Comparison of ENCODE assay signal across 10 cellular contexts in genomic region chr2:195562624-195563566, GRCh38.
DNase-seq lines count a peak whose midpoint lies in the region; ATAC-seq, FAIRE-seq and TF ChIP-seq lines count a peak whose summit lies in the region.
"Had no signal": no experiment of that assay in that cellular context is flagged by ENCODE, and none has a peak within 500 bp of the region (broad histone marks: within the 10 kb centered on the region; RNA-seq: fewer than 3 reads in every experiment).

No MANE protein-coding gene starts in this region.

- H3F3A ChIP-seq in SK-N-SH (replicated peaks; ENCODE audit: insufficient read depth): peaks cover 38% of the 10 kb centered on the region

- H4K20me1 ChIP-seq in SK-N-SH (ENCODE audit: insufficient read depth) (no peaks in the 10 kb centered on the region), HepG2 (ENCODE audit: insufficient read depth, low read length) (no peaks in the 10 kb centered on the region)

- H3K4me2 ChIP-seq in SK-N-SH (no peak overlapping the region), HepG2 (ENCODE audit: low read depth, low read length) (no peak overlapping the region)

- no peak overlapping the region for H3K9ac ChIP-seq in SK-N-SH
- no peak overlapping the region for H3K9ac ChIP-seq in HepG2 (ENCODE audit: insufficient read depth, low read depth, low read length)

- CTCF ChIA-PET in SK-N-SH (lab: Yijun Ruan, JAX) (no interaction called here), HepG2 (lab: Yijun Ruan, JAX; ENCODE audit: low intra/inter-chr PET ratio, low total read pairs) (no interaction called here)

- DNase-seq in SK-N-SH: peak; percentile 31
- DNase-seq in NCI-H460 (ENCODE audit: extremely low read depth, low read depth): peak; percentile 6
- DNase-seq in choroid plexus epithelial cell (ENCODE audit: low read depth): peak; percentile 33
- DNase-seq in stimulated activated CD8-positive, alpha-beta memory T cell treated with anti-CD3 and anti-CD28 coated beads, Interleukin-4, amount 100 ng/mL, for 48 hours: peak; percentile 44
- no peak for DNase-seq in dermis blood vessel endothelial cell
- DNase-seq in HepG2 (ENCODE audit: low spot score): no peak
- no peak for DNase-seq in tibial nerve (ENCODE audit: low spot score in 2 of 2)
- DNase-seq: endodermal cell, NCI-H345 had no signal

- no peaks in the 10 kb centered on the region for H3K9me2 ChIP-seq in SK-N-SH

- no peaks in the 10 kb centered on the region for H3K9me3 ChIP-seq in SK-N-SH
- no peaks in the 10 kb centered on the region for H3K9me3 ChIP-seq in HepG2 (ENCODE audit: low read length)
- no peaks in the 10 kb centered on the region for H3K9me3 ChIP-seq in tibial nerve

- H3K27ac ChIP-seq in SK-N-SH (ENCODE audit: low read depth in 2 of 2, low read length in 1 of 2): peak overlapping the region in 1 of 2 experiments; percentile 96; a peak in 2 of 4 replicates
- H3K27ac ChIP-seq in HepG2 (ENCODE audit: extremely low read length, insufficient read depth, low read length): no peak overlapping the region
- peak overlapping the region in 1 of 4 donors; percentile 69 for H3K27ac ChIP-seq in tibial nerve

- FAIRE-seq in HepG2 (lab: Jason Lieb, UNC): no peak

- TF ChIP-seq EP300 in SK-N-SH (IDR thresholded peaks at IDR 0.05; ENCODE audit: borderline replicate concordance in 1 of 2, low read depth in 1 of 2, low read length in 1 of 2) (no peak), HepG2 (IDR thresholded peaks at IDR 0.05; ENCODE audit: low read depth in 2 of 2, low read length in 2 of 2) (no peak), HepG2 (CRISPR knock-in tag; IDR thresholded peaks at IDR 0.05; ENCODE audit: borderline replicate concordance) (no peak), tibial nerve (IDR thresholded peaks at IDR 0.05) (no peak)

- no peaks in the 10 kb centered on the region for H3K36me3 ChIP-seq in SK-N-SH (replicated peaks in 1 of 2; ENCODE audit: control insufficient read depth in 1 of 2, insufficient read depth in 2 of 2, low read length in 1 of 2)
- no peaks in the 10 kb centered on the region for H3K36me3 ChIP-seq in HepG2 (replicated peaks in 1 of 2; ENCODE audit: control insufficient read depth in 1 of 2, insufficient read depth in 2 of 2, low read length in 2 of 2)
- H3K36me3 ChIP-seq in tibial nerve: no peaks in the 10 kb centered on the region

- TF ChIP-seq POLR2A in HepG2 (IDR thresholded peaks at IDR 0.05; ENCODE audit: insufficient read depth in 1 of 2, low read depth in 2 of 2, low read length in 2 of 2): no peak
- no peak for TF ChIP-seq POLR2A in tibial nerve (IDR thresholded peaks at IDR 0.05)

- TF ChIP-seq CTCF in SK-N-SH (IDR thresholded peaks at IDR 0.05): no peak
- TF ChIP-seq CTCF in choroid plexus epithelial cell (conservative IDR thresholded peaks at IDR 0.05; ENCODE audit: low read depth, low read length): no peak
- TF ChIP-seq CTCF in HepG2 (CRISPR knock-in tag; IDR thresholded peaks at IDR 0.05): no peak
- no peak for TF ChIP-seq CTCF in tibial nerve (IDR thresholded peaks at IDR 0.05)

- H3K27me3 ChIP-seq in SK-N-SH (ENCODE audit: insufficient read depth) (no peaks in the 10 kb centered on the region), HepG2 (ENCODE audit: control insufficient read depth in 1 of 2, insufficient read depth in 2 of 2, low read length in 2 of 2) (peaks cover 0 to 3% of the 10 kb centered on the region in 2 experiments; a peak in 1 of 5 replicates), tibial nerve (no peaks in the 10 kb centered on the region)

- H3K4me3 ChIP-seq in SK-N-SH (ENCODE audit: low read depth in 2 of 2, low read length in 1 of 2) (no peak overlapping the region), choroid plexus epithelial cell (ENCODE audit: low read depth, low read length) (no peak overlapping the region), HepG2 (replicated peaks in 1 of 3; ENCODE audit: insufficient read depth in 1 of 3, low read depth in 2 of 3, low read length in 3 of 3) (no peak overlapping the region), tibial nerve (no peak overlapping the region)

- ATAC-seq in SK-N-SH treated with all-trans-retinoic acid at 6 μM for 48 hours: no peak
- ATAC-seq in HepG2: no peak

- H3K79me2 ChIP-seq in SK-N-SH (ENCODE audit: insufficient read depth) (no peaks in the 10 kb centered on the region), HepG2 (ENCODE audit: insufficient read depth, low read length) (no peaks in the 10 kb centered on the region)

- TF ChIP-seq RAD21 in SK-N-SH (IDR thresholded peaks at IDR 0.05; ENCODE audit: low read length) (no peak), HepG2 (CRISPR knock-in tag; IDR thresholded peaks at IDR 0.05) (no peak)

- BruUV-seq in HepG2 (replicated peaks; lab: Mats Ljungman, UMichigan): no TSS peak

- 79% methylated on average over 21 of the region's 26 CpGs for WGBS in SK-N-SH (ENCODE audit: low lambda C conversion rate)
- 51% methylated on average over 26 of the region's 26 CpGs for WGBS in HepG2 (ENCODE audit: low lambda C conversion rate)
- WGBS in tibial nerve, 2 donors: 71 to 74% methylated on average over 11 to 19 of the region's 26 CpGs

- H3K4me1 ChIP-seq in SK-N-SH (ENCODE audit: control insufficient read depth in 1 of 2, insufficient read depth in 2 of 2, low read depth in 1 of 2, low read length in 1 of 2): peaks cover 0 to 39% of the 10 kb centered on the region in 2 experiments; a peak in 3 of 4 replicates
- H3K4me1 ChIP-seq in HepG2 (ENCODE audit: insufficient read depth, low read length): no peaks in the 10 kb centered on the region
- H3K4me1 ChIP-seq in tibial nerve: peaks cover 0 to 5% (median 0%) of the 10 kb centered on the region in 4 donors

- intact Hi-C loops in HepG2 (cut with micrococcal nuclease; ENCODE audit: unreplicated experiment): no loop called here

- POLR2A ChIA-PET in SK-N-SH (lab: Yijun Ruan, JAX): no interaction called here
- POLR2A ChIA-PET in HepG2 (lab: Yijun Ruan, JAX): no interaction called here

- H2AFZ ChIP-seq in SK-N-SH (ENCODE audit: low read depth) (peak overlapping the region; percentile 59; the same call in 1 of the 2 replicates), HepG2 (ENCODE audit: low read length) (no peak overlapping the region)

- in situ Hi-C loops in HepG2 (cut with HindIII; ENCODE audit: extremely low pct_ligation_motif_present, low pct_unique_long_range_greater_than_20kb): no loop called here

TF ChIP-seq in SK-N-SH, 30 proteins besides CTCF, POLR2A, EP300 and RAD21 (continues in another document):
- no peak for TF ChIP-seq POLR2AphosphoS5 (IDR thresholded peaks at IDR 0.05; ENCODE audit: low read depth, low read length)
- TF ChIP-seq PBX3 (IDR thresholded peaks at IDR 0.05): no peak

TF ChIP-seq in SK-N-SH treated with all-trans-retinoic acid at 6 μM for 48 hours, 23 proteins besides CTCF, POLR2A, EP300 and RAD21 (continues in another document):
- TF ChIP-seq TCF4 (CRISPR knock-in tag; IDR thresholded peaks at IDR 0.05; ENCODE audit: borderline replicate concordance) (no peak), ZNF8 (CRISPR knock-in tag; IDR thresholded peaks at IDR 0.05) (no peak), ESRRG (CRISPR knock-in tag; IDR thresholded peaks at IDR 0.05) (no peak), TOX (CRISPR knock-in tag; IDR thresholded peaks at IDR 0.05; ENCODE audit: borderline replicate concordance) (no peak), SNAI2 (CRISPR knock-in tag; IDR thresholded peaks at IDR 0.05) (no peak), ZFP3 (CRISPR knock-in tag; IDR thresholded peaks at IDR 0.05) (no peak), OSR1 (CRISPR knock-in tag; IDR thresholded peaks at IDR 0.05) (no peak), CREB5 (CRISPR knock-in tag; IDR thresholded peaks at IDR 0.05; ENCODE audit: low read depth) (no peak), ISL1 (CRISPR knock-in tag; IDR thresholded peaks at IDR 0.05) (no peak)

TF ChIP-seq in HepG2, 621 proteins besides CTCF, POLR2A, EP300 and RAD21 (continues in another document):
- no peak for TF ChIP-seq ZNF563 (CRISPR knock-in tag; IDR thresholded peaks at IDR 0.05)
- no peak for TF ChIP-seq ZBTB20 (CRISPR knock-in tag; IDR thresholded peaks at IDR 0.05; ENCODE audit: borderline replicate concordance, low read depth)
- no peak for TF ChIP-seq PRDM15 (CRISPR knock-in tag; IDR thresholded peaks at IDR 0.05)
- TF ChIP-seq KDM3A (CRISPR knock-in tag; IDR thresholded peaks at IDR 0.05; ENCODE audit: low read depth): no peak
- no peak for TF ChIP-seq ZBTB38 (CRISPR knock-in tag; IDR thresholded peaks at IDR 0.05)
- no peak for TF ChIP-seq RNF2 (conservative IDR thresholded peaks at IDR 0.05; ENCODE audit: low read depth)
- no peak for TF ChIP-seq ZNF644 (CRISPR knock-in tag; IDR thresholded peaks at IDR 0.05; ENCODE audit: low read depth)
- TF ChIP-seq ZNF326 (CRISPR knock-in tag; IDR thresholded peaks at IDR 0.05; ENCODE audit: borderline replicate concordance): no peak
- TF ChIP-seq NFIB (CRISPR knock-in tag; IDR thresholded peaks at IDR 0.05; ENCODE audit: borderline replicate concordance): no peak
- TF ChIP-seq ZNF879 (CRISPR knock-in tag; IDR thresholded peaks at IDR 0.05): no peak
- TF ChIP-seq ZNF891 (CRISPR knock-in tag; IDR thresholded peaks at IDR 0.05): no peak
- TF ChIP-seq FOXM1 (CRISPR knock-in tag; IDR thresholded peaks at IDR 0.05): no peak
- TF ChIP-seq ZNF7 (CRISPR knock-in tag; IDR thresholded peaks at IDR 0.05): no peak

Comparison
In these comparisons a context has a peak if more than half of its experiments do, and no peak if none do; other contexts are left out.
1. DNase-seq: peak in SK-N-SH (single experiment), NCI-H460 (single experiment), choroid plexus epithelial cell (single experiment) and stimulated activated CD8-positive, alpha-beta memory T cell treated with anti-CD3 and anti-CD28 coated beads, Interleukin-4, amount 100 ng/mL, for 48 hours (single experiment); none in dermis blood vessel endothelial cell (single experiment), HepG2 (single experiment) and tibial nerve (0 of 2).